Comparison of ENCODE assay signal across 1 cellular context in genomic region chr9:37946971-37947370, GRCh38.
TF ChIP-seq lines count a peak whose summit lies in the region.

No MANE protein-coding gene starts in this region.

TF ChIP-seq in GM23338, 12 proteins besides CTCF, POLR2A, EP300 and RAD21 (continued from another document):
- no peak for TF ChIP-seq ZNF462 (CRISPR knock-in tag; IDR thresholded peaks at IDR 0.05)
- TF ChIP-seq ZNF114 (CRISPR knock-in tag; IDR thresholded peaks at IDR 0.05) = no peak
- TF ChIP-seq ZNF331 (CRISPR knock-in tag; IDR thresholded peaks at IDR 0.05; ENCODE audit: low read depth) = no peak
- TF ChIP-seq CREB1 (CRISPR knock-in tag; IDR thresholded peaks at IDR 0.05; ENCODE audit: low read depth) = no peak
- no peak for TF ChIP-seq NANOG (IDR thresholded peaks at IDR 0.05; ENCODE audit: borderline replicate concordance)
- no peak for TF ChIP-seq REST (IDR thresholded peaks at IDR 0.05; ENCODE audit: unreplicated experiment)
- TF ChIP-seq STAT1 (IDR thresholded peaks at IDR 0.05; ENCODE audit: unreplicated experiment) = no peak
- TF ChIP-seq JUNB (IDR thresholded peaks at IDR 0.05; ENCODE audit: unreplicated experiment) = no peak
